In the genomic region with DNA sequence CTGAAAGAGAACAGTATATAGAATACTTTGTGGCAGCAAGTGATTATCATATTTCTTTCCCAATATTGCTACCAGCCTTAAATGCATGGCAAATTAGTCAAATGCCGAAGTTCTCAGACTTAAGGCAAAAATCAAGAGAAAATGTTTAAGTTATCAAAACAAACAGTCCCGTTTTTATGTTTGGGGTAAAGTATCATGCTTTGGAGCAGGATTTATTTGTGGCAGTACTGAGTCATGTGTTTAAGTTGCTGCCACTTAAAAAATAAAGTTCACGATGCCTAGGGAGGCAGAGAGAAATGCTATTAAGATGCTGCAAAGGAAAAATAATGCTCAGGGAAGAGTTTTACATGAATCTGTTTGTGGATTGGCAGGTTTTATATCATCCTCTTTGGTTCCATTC, we compare ENCODE assay signal across 23 cellular contexts.
"Had no signal": no experiment of that assay in that cellular context is flagged by ENCODE, and none has a peak within 500 bp of the region (broad histone marks: within the 10 kb centered on the region; RNA-seq: fewer than 3 reads in every experiment).

No MANE protein-coding gene starts in this region.

- H3K27ac Mint-ChIP-seq: activated naive CD4-positive, alpha-beta T cell treated with anti-CD3 and anti-CD28 coated beads, Interleukin-2, amount 50 U/mL, for 72 hours; activated T-helper 17 cell treated with anti-CD3 and anti-CD28 coated beads, Interleukin-2, amount 50 U/mL, for 72 hours; stimulated activated naive B cell treated with anti-CD40 and anti-IgM and Interleukin-4, amounts not matched to agents 10 μg/mL and 1 μg/mL and 100 μg/mL, for 72 hours had no signal

- H3K36me3 ChIP-seq: adrenal gland, ascending aorta, colonic mucosa, transverse colon, uterus had no signal

- DNase-seq: activated CD4-positive, alpha-beta T cell treated with anti-CD3 and anti-CD28 coated beads for 1 hour; activated T-cell treated with anti-CD3 and anti-CD28 coated beads, Interleukin-2, amount 50 U/mL, for 1 hour; adrenal gland; central memory CD4-positive, alpha-beta T cell; colonic mucosa; glutamatergic neuron; hypothalamus; left ventricle myocardium superior; nephron progenitor cell; nucleus accumbens; posterior cingulate gyrus; small intestine; stimulated activated CD4-positive, alpha-beta T cell treated with anti-CD3 and anti-CD28 coated beads, Interleukin-15, amount 100 ng/mL, for 24 hours; stimulated activated CD4-positive, alpha-beta T cell treated with anti-CD3 and anti-CD28 coated beads, Interleukin-2, amount 100 ng/mL, for 48 hours; stimulated activated CD8-positive, alpha-beta memory T cell treated with anti-CD3 and anti-CD28 coated beads, Interleukin-4, amount 100 ng/mL, for 48 hours; stimulated activated naive B cell treated with anti-CD40 and anti-IgM and Interleukin-4, amounts not matched to agents 10 μg/mL and 1 μg/mL and 100 μg/mL, for 72 hours; T-helper 9 cell; transverse colon; uterus had no signal

- H3K27ac ChIP-seq: adrenal gland, ascending aorta, colonic mucosa, transverse colon, uterus had no signal

- H3K9me3 ChIP-seq: adrenal gland, ascending aorta, colonic mucosa, transverse colon, uterus had no signal

- H3K4me3 Mint-ChIP-seq: activated T-helper 17 cell treated with anti-CD3 and anti-CD28 coated beads, Interleukin-2, amount 50 U/mL, for 72 hours; nephron progenitor cell; stimulated activated naive B cell treated with anti-CD40 and anti-IgM and Interleukin-4, amounts not matched to agents 10 μg/mL and 1 μg/mL and 100 μg/mL, for 72 hours had no signal

- ATAC-seq: activated naive CD4-positive, alpha-beta T cell treated with anti-CD3 and anti-CD28 coated beads, Interleukin-2, amount 50 U/mL, for 72 hours; activated T-helper 17 cell treated with anti-CD3 and anti-CD28 coated beads, Interleukin-2, amount 50 U/mL, for 72 hours; left ventricle myocardium superior; sciatic nerve; stimulated activated naive B cell treated with anti-CD40 and anti-IgM and Interleukin-4, amounts not matched to agents 10 μg/mL and 1 μg/mL and 100 μg/mL, for 72 hours had no signal

- H3K27me3 ChIP-seq: adrenal gland, ascending aorta, colonic mucosa, transverse colon, uterus had no signal

- H3K9me3 Mint-ChIP-seq: activated T-helper 17 cell treated with anti-CD3 and anti-CD28 coated beads, Interleukin-2, amount 50 U/mL, for 72 hours; nephron progenitor cell had no signal

- H3K36me3 Mint-ChIP-seq: stimulated activated naive B cell treated with anti-CD40 and anti-IgM and Interleukin-4, amounts not matched to agents 10 μg/mL and 1 μg/mL and 100 μg/mL, for 72 hours had no signal

- H3K4me3 ChIP-seq: adrenal gland, ascending aorta, colonic mucosa, transverse colon, uterus had no signal

- H3K4me1 Mint-ChIP-seq: activated T-helper 17 cell treated with anti-CD3 and anti-CD28 coated beads, Interleukin-2, amount 50 U/mL, for 72 hours; stimulated activated naive B cell treated with anti-CD40 and anti-IgM and Interleukin-4, amounts not matched to agents 10 μg/mL and 1 μg/mL and 100 μg/mL, for 72 hours had no signal

- H3K4me1 ChIP-seq: adrenal gland, colonic mucosa, transverse colon, uterus had no signal
